In the genomic region with DNA sequence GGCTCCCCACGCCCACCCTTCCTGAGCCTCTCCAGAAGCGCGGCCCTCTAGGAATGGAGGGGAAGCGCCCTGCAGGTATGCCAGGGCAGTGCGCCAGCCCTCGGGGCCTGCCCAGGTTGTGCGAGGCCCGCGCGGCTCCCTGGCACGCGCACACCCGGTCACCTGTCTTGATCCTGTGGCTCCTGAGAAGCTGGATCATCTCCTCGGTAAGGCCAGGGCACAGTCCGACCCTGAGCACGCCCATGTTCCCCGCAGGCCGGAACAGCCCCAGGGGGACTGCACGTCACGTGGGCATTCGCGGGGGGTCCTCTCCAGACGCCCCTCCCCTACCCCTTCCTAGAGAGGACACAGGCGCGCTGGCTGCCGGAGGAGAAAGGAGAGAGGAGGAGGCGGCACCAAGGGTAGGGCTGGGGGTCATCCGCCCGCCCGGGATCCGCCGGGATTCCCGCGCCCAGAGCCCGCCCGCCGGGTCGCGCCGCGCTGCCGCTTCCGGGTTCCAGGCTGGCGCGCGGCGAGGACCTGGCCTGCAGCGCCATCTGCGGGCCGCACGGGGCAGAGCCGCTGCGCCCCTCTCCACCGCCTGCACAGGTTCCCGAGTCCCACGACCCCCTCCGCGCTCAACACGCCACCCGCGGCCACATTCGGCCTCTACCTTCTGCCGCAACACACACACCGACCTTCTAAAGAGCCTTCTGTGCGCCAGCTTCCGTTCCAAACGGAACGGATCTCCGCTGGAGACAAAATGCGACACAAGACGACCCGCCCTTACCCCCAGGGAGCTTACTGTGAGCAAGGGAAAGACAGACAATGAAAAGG, we compare ENCODE assay signal across 8 cellular contexts. TPM values are rescaled to one million over a fixed set of nuclear protein-coding genes. Genes with fewer than 3 reads are reported as not detected.
DNase-seq lines count a peak whose midpoint lies in the region; ATAC-seq, FAIRE-seq and TF ChIP-seq lines count a peak whose summit lies in the region.

Gene RAD51D (minus strand): TSS at position 491 of the 816 bp plus-strand sequence. CDS start 247 bp downstream, at position 244.

- H3K9me3 ChIP-seq in hepatocyte (ENCODE audit: low read depth), result no peaks in the 10 kb centered on the region

- H2AFZ ChIP-seq in hepatocyte, result peak within 1 kb of the TSS; percentile 98

- H3K27me3 ChIP-seq in hepatocyte, result no peaks in the 10 kb centered on the region

- peak; percentile 72 for TF ChIP-seq CTCF in astrocyte of the cerebellum (IDR thresholded peaks at IDR 0.05; ENCODE audit: low read depth, low read length, missing control alignments)
- TF ChIP-seq CTCF in hepatocyte (IDR thresholded peaks at IDR 0.05; ENCODE audit: poor library complexity), result peak; percentile 93

- peaks cover 11% of the 10 kb centered on the region for H3K79me2 ChIP-seq in hepatocyte

- H3K4me3 ChIP-seq in astrocyte of the cerebellum (ENCODE audit: low read depth, low read length) (peak within 1 kb of the TSS; percentile 73), hepatocyte (peak within 1 kb of the TSS; percentile 94)

- DNase-seq in GM12891 (ENCODE audit: insufficient read length, low spot score) (peak; percentile 87), NCI-H187 (lab: John Stamatoyannopoulos, UW) (peak; percentile 55 to 56), T-helper 22 cell (ENCODE audit: low read depth) (peak; percentile 60), astrocyte of the cerebellum (ENCODE audit: low read depth) (peak; percentile 19), hepatocyte (ENCODE audit: low spot score) (peak; percentile 91), retina (peak; percentile 97), cortex of kidney (lab: John Stamatoyannopoulos, UW) (no peak)

- peak; percentile 76 for ATAC-seq in HG02884 (IDR thresholded peaks at IDR 0.05; ENCODE audit: unreplicated experiment)

- WGBS in hepatocyte (ENCODE audit: low lambda C conversion rate, missing lambda C conversion rate), result 2% methylated on average over 59 of the region's 72 CpGs

- TF ChIP-seq POLR2A in GM12891 (IDR thresholded peaks at IDR 0.05; ENCODE audit: low read depth, low read length), result peak; percentile 56; the same call in 1 of the 2 replicates

- H3K4me2 ChIP-seq in hepatocyte, result peak within 1 kb of the TSS; percentile 96

- peaks cover 8% of the 10 kb centered on the region for H3K4me1 ChIP-seq in hepatocyte (ENCODE audit: insufficient read depth)

- H3K9me2 ChIP-seq in hepatocyte (replicated peaks; ENCODE audit: insufficient read depth), result no peaks in the 10 kb centered on the region

- H3K27ac ChIP-seq in hepatocyte, result peak within 1 kb of the TSS; percentile 72

- peak; percentile 83 for FAIRE-seq in GM12891 (lab: Jason Lieb, UNC)

- no peaks in the 10 kb centered on the region for H3K36me3 ChIP-seq in hepatocyte (replicated peaks; ENCODE audit: insufficient read depth, low read depth)

- H4K20me1 ChIP-seq in hepatocyte (ENCODE audit: insufficient read depth, poor library complexity, severe bottlenecking), result no peaks in the 10 kb centered on the region

- in situ Hi-C loops in astrocyte of the cerebellum (cut with HindIII; ENCODE audit: low sequenced_read_pairs), result no loop called here

TF ChIP-seq in GM12891, 5 proteins besides CTCF, POLR2A, EP300 and RAD21:
- TF ChIP-seq SPI1 (IDR thresholded peaks at IDR 0.05; ENCODE audit: low read depth, low read length) (no peak), POLR2AphosphoS5 (IDR thresholded peaks at IDR 0.05; ENCODE audit: low read depth, low read length) (peak; percentile 66), POU2F2 (IDR thresholded peaks at IDR 0.05; ENCODE audit: low read depth, low read length) (0 out of 2 replicates have a peak, but pooled peaks have one; percentile 52)

RNA-seq across cellular contexts. Expression of gene RAD51D, which starts in this region (rescaled TPM):
- 11.4 TPM for polyA plus RNA-seq in GM12891 (2012; ENCODE audit: low read depth, missing spikeins)
- total RNA-seq in hepatocyte, result 4.8 and 7.1 TPM in 2 replicates
- polyA plus RNA-seq in hepatocyte, result 9.5 and 9.9 TPM in 2 replicates
